In genomic region chr19:1020868-1021425, GRCh38 we compare ENCODE assay signal across 1 cellular context.
TF ChIP-seq lines count a peak whose summit lies in the region.

TSS of gene TMEM259 (minus strand) at chr19:1021123. CDS start at chr19:1020996, 127 bp downstream.

TF ChIP-seq in GM12878, 131 proteins besides CTCF, POLR2A, EP300 and RAD21 (continued from another document and continues in another):
- TF ChIP-seq RELB (IDR thresholded peaks at IDR 0.05; ENCODE audit: low read depth) (no peak), ZNF687 (IDR thresholded peaks at IDR 0.05) (peak; percentile 11; the same call in 1 of the 2 replicates), REST (IDR thresholded peaks at IDR 0.05; ENCODE audit: low read depth, low read length) (no peak), HDGF (IDR thresholded peaks at IDR 0.05) (no peak), SRF (IDR thresholded peaks at IDR 0.05; ENCODE audit: low read depth in 2 of 2, low read length in 2 of 2) (peak in 1 of 2 experiments; percentile 39; a peak in 1 of 4 replicates), RBBP5 (conservative IDR thresholded peaks at IDR 0.05) (no peak), SPI1 (IDR thresholded peaks at IDR 0.05; ENCODE audit: borderline replicate concordance, insufficient read depth, low read depth, low read length) (0 out of 2 replicates have a peak, but pooled peaks have one; percentile 7), CEBPB (IDR thresholded peaks at IDR 0.05; ENCODE audit: borderline replicate concordance in 1 of 2, low read depth in 2 of 2, low read length in 2 of 2) (no peak), RCOR1 (conservative IDR thresholded peaks at IDR 0.05; ENCODE audit: low read depth, low read length) (no peak), PAX5 (IDR thresholded peaks at IDR 0.05; ENCODE audit: borderline replicate concordance, low read depth, low read length) (no peak), MTA3 (IDR thresholded peaks at IDR 0.05; ENCODE audit: borderline replicate concordance, low read length) (no peak), E2F8 (IDR thresholded peaks at IDR 0.05; ENCODE audit: low read depth, partially characterized antibody) (no peak), CBFB (IDR thresholded peaks at IDR 0.05; ENCODE audit: low read depth) (no peak), YY1 (IDR thresholded peaks at IDR 0.05; ENCODE audit: low read depth, low read length) (peak; percentile 99), NR2C1 (IDR thresholded peaks at IDR 0.05) (no peak; the same call in 1 of the 2 replicates), FOS (IDR thresholded peaks at IDR 0.05; ENCODE audit: borderline replicate concordance, extremely low read depth, insufficient read length) (no peak), ATF2 (IDR thresholded peaks at IDR 0.05; ENCODE audit: low read length) (no peak), SUPT20H (IDR thresholded peaks at IDR 0.05; ENCODE audit: borderline replicate concordance, control insufficient read depth, low read depth, low read length) (no peak), MLLT1 (IDR thresholded peaks at IDR 0.05) (no peak), HDAC2 (IDR thresholded peaks at IDR 0.05) (no peak), NR2C2 (IDR thresholded peaks at IDR 0.05; ENCODE audit: borderline replicate concordance, control insufficient read depth, insufficient read length, low read depth) (no peak), RB1 (IDR thresholded peaks at IDR 0.05; ENCODE audit: borderline replicate concordance) (0 out of 2 replicates have a peak, but pooled peaks have one; percentile 52), EED (IDR thresholded peaks at IDR 0.05; ENCODE audit: low read depth) (no peak), SMARCA5 (IDR thresholded peaks at IDR 0.05) (peak; percentile 81), KLF5 (IDR thresholded peaks at IDR 0.05; ENCODE audit: partially characterized antibody) (peak; percentile 24), MTA2 (IDR thresholded peaks at IDR 0.05; ENCODE audit: low read depth) (no peak), TCF3 (IDR thresholded peaks at IDR 0.05; ENCODE audit: borderline replicate concordance, insufficient read depth, low read depth, low read length) (0 out of 2 replicates have a peak, but pooled peaks have one; percentile 39), ESRRA (IDR thresholded peaks at IDR 0.05; ENCODE audit: low read length) (no peak), NFIC (IDR thresholded peaks at IDR 0.05; ENCODE audit: low read depth, low read length) (no peak), POLR2AphosphoS2 (IDR thresholded peaks at IDR 0.05; ENCODE audit: low read depth, low read length) (no peak), ZBED1 (IDR thresholded peaks at IDR 0.05; ENCODE audit: borderline replicate concordance) (no peak), DPF2 (IDR thresholded peaks at IDR 0.05) (peak; percentile 77), EZH2 (IDR thresholded peaks at IDR 0.05; ENCODE audit: borderline replicate concordance, control insufficient read depth, low read depth, low read length) (no peak), ZBTB4 (CRISPR knock-in tag; IDR thresholded peaks at IDR 0.05) (no peak), ZNF24 (IDR thresholded peaks at IDR 0.05) (peak; percentile 22; the same call in 1 of the 2 replicates), MYB (IDR thresholded peaks at IDR 0.05; ENCODE audit: borderline replicate concordance, low read depth, low read length) (no peak), TCF12 (IDR thresholded peaks at IDR 0.05; ENCODE audit: low read depth, low read length) (peak; percentile 20; the same call in 1 of the 2 replicates), SKIL (IDR thresholded peaks at IDR 0.05; ENCODE audit: low read depth, poor library complexity, severe bottlenecking) (no peak), PAX8 (IDR thresholded peaks at IDR 0.05) (no peak), TAF1 (IDR thresholded peaks at IDR 0.05; ENCODE audit: borderline replicate concordance, low read depth, low read length) (peak; percentile 97), IKZF1 (conservative IDR thresholded peaks at IDR 0.05) (peak; percentile 71), CREM (IDR thresholded peaks at IDR 0.05; ENCODE audit: low read depth) (peak; percentile 54; the same call in 1 of the 2 replicates)
